ENCODE assay signal across 8 cellular contexts in genomic region chr10:34814228-34815173, GRCh38. TPM values are rescaled to one million over a fixed set of nuclear protein-coding genes. Genes with fewer than 3 reads are reported as not detected.
DNase-seq lines count a peak whose midpoint lies in the region; ATAC-seq, FAIRE-seq and TF ChIP-seq lines count a peak whose summit lies in the region.

No MANE protein-coding gene starts in this region.

- no peak overlapping the region for H2AFZ ChIP-seq in HepG2 (ENCODE audit: low read length)

- H3K4me1 ChIP-seq in Caco-2, result peaks cover 11% of the 10 kb centered on the region; the same call in 1 of the 2 replicates
- peaks cover 65% of the 10 kb centered on the region for H3K4me1 ChIP-seq in HepG2 (ENCODE audit: insufficient read depth, low read length)
- peaks cover 19 to 29% of the 10 kb centered on the region in 2 donors for H3K4me1 ChIP-seq in thyroid gland

- WGBS in HepG2 (ENCODE audit: low lambda C conversion rate), result no CpG with 5 or more reads among the region's 120 CpGs
- WGBS in thyroid gland, 2 donors, result 0% methylated on average over 49 of the region's 120 CpGs; no CpG with 5 or more reads in 1 of the 2 donors

- CTCF ChIA-PET in Caco-2 (lab: Charles Lee) (interaction anchor here (0.9 to 1.2 kb wide), 2 partner anchors 83 to 149 kb away, joined by 3 to 4 read pairs; no protein-coding TSS in a partner anchor), HepG2 (lab: Yijun Ruan, JAX; ENCODE audit: low intra/inter-chr PET ratio, low total read pairs) (no interaction called here)

- TF ChIP-seq CTCF in Caco-2 (IDR thresholded peaks at IDR 0.05; ENCODE audit: insufficient read depth in 1 of 2, low read depth in 1 of 2, low read length in 1 of 2, severe bottlenecking in 1 of 2, unreplicated experiment in 1 of 2), result peak in 1 of 2 experiments; percentile 37
- no peak for TF ChIP-seq CTCF in choroid plexus epithelial cell (conservative IDR thresholded peaks at IDR 0.05; ENCODE audit: low read depth, low read length)
- peak; percentile 33; the same call in 1 of the 2 replicates for TF ChIP-seq CTCF in HepG2 (CRISPR knock-in tag; IDR thresholded peaks at IDR 0.05)
- no peak for TF ChIP-seq CTCF in thyroid gland (IDR thresholded peaks at IDR 0.05)

- no peaks in the 10 kb centered on the region for H3K27me3 ChIP-seq in Caco-2 (replicated peaks; ENCODE audit: control insufficient read depth, insufficient read depth, low read length)
- H3K27me3 ChIP-seq in HepG2 (ENCODE audit: control insufficient read depth in 1 of 2, insufficient read depth in 2 of 2, low read length in 2 of 2), result no peaks in the 10 kb centered on the region
- H3K27me3 ChIP-seq in thyroid gland, result no peaks in the 10 kb centered on the region

- peaks cover 48% of the 10 kb centered on the region for H3K79me2 ChIP-seq in HepG2 (ENCODE audit: insufficient read depth, low read length)

- H3K4me3 Mint-ChIP-seq in Caco-2 (ENCODE audit: unreplicated experiment), result peak overlapping the region; percentile 79

- in situ Hi-C loops in HepG2 (cut with HindIII; ENCODE audit: extremely low pct_ligation_motif_present, low pct_unique_long_range_greater_than_20kb), result no loop called here

- POLR2A ChIA-PET in Caco-2 (lab: Charles Lee) (interaction anchor here (0.7 to 1.3 kb wide), 3 partner anchors 9 to 50 kb away, joined by 3 to 5 read pairs (median 5); no protein-coding TSS in a partner anchor), HepG2 (lab: Yijun Ruan, JAX) (interaction anchor here (1.0 to 1.8 kb wide), 5 partner anchors 10 to 103 kb away, joined by 3 to 5 read pairs (median 4); no protein-coding TSS in a partner anchor)

- H3K9me3 ChIP-seq in Caco-2, result no peaks in the 10 kb centered on the region
- H3K9me3 ChIP-seq in HepG2 (ENCODE audit: low read length), result no peaks in the 10 kb centered on the region
- H3K9me3 ChIP-seq in thyroid gland, result no peaks in the 10 kb centered on the region

- H3K4me1 Mint-ChIP-seq in Caco-2 (ENCODE audit: low read depth, unreplicated experiment), result peaks cover 38% of the 10 kb centered on the region

- no peaks in the 10 kb centered on the region for H3K36me3 ChIP-seq in Caco-2 (ENCODE audit: control insufficient read depth, insufficient read depth, low read length)
- H3K36me3 ChIP-seq in HepG2 (replicated peaks in 1 of 2; ENCODE audit: control insufficient read depth in 1 of 2, insufficient read depth in 2 of 2, low read length in 2 of 2), result no peaks in the 10 kb centered on the region; a peak in 2 of 5 replicates
- H3K36me3 ChIP-seq in thyroid gland, result no peaks in the 10 kb centered on the region

- peak overlapping the region; percentile 40 for H3K27ac Mint-ChIP-seq in Caco-2 (ENCODE audit: unreplicated experiment)

- ATAC-seq in GM21390 (IDR thresholded peaks at IDR 0.05; ENCODE audit: unreplicated experiment) (peak; percentile 34), HepG2 (peak; percentile 68), GM21825 (IDR thresholded peaks at IDR 0.05; ENCODE audit: unreplicated experiment) (no peak), GM18519 (IDR thresholded peaks at IDR 0.05; ENCODE audit: low FRiP score, unreplicated experiment) (no peak)

- BruUV-seq in Caco-2 (replicated peaks; lab: Mats Ljungman, UMichigan) (no TSS peak), HepG2 (replicated peaks; lab: Mats Ljungman, UMichigan) (no TSS peak)

- intact Hi-C loops in Caco-2 (cut with micrococcal nuclease; ENCODE audit: unreplicated experiment), result loop anchor here (2.0 kb wide), 2 partner anchors 82 to 130 kb away; no protein-coding TSS in a partner anchor
- intact Hi-C loops in HepG2 (cut with micrococcal nuclease; ENCODE audit: unreplicated experiment), result loop anchor here (5.0 kb wide), 1 partner anchor 77 kb away; no protein-coding TSS in a partner anchor
- intact Hi-C loops in thyroid gland (cut with DNase I), result loop anchor here (10.0 kb wide), 2 partner anchors 80 to 140 kb away; no protein-coding TSS in a partner anchor

- DNase-seq in Caco-2 (peak; percentile 77 to 83), NCI-H2227 (lab: John Stamatoyannopoulos, UW; ENCODE audit: unreplicated experiment) (peak; percentile 66), choroid plexus epithelial cell (ENCODE audit: low read depth) (no peak), HepG2 (ENCODE audit: low spot score) (peak; percentile 51), thyroid gland (peak; percentile 47 to 52)

- peak overlapping the region; percentile 91 for H3K9ac ChIP-seq in HepG2 (ENCODE audit: insufficient read depth, low read depth, low read length)

- no peak for FAIRE-seq in HepG2 (lab: Jason Lieb, UNC)

- peaks cover 37% of the 10 kb centered on the region for H4K20me1 ChIP-seq in HepG2 (ENCODE audit: insufficient read depth, low read length)

- TF ChIP-seq RAD21 in HepG2 (CRISPR knock-in tag; IDR thresholded peaks at IDR 0.05), result peak; percentile 45

- no peaks in the 10 kb centered on the region for H3K36me3 Mint-ChIP-seq in Caco-2 (ENCODE audit: insufficient read depth, unreplicated experiment)

- TF ChIP-seq EP300 in HepG2 (IDR thresholded peaks at IDR 0.05; ENCODE audit: low read depth in 2 of 2, low read length in 2 of 2) (0 out of 4 replicates have a peak, but pooled peaks of 1 of the 2 experiments have one; percentile 9), HepG2 (CRISPR knock-in tag; IDR thresholded peaks at IDR 0.05; ENCODE audit: borderline replicate concordance) (no peak)

- H3K27ac ChIP-seq in HepG2 (ENCODE audit: extremely low read length, insufficient read depth, low read length), result peak overlapping the region; percentile 87
- peak overlapping the region; percentile 78 to 91 (median 80) for H3K27ac ChIP-seq in thyroid gland

- H3K27me3 Mint-ChIP-seq in Caco-2 (ENCODE audit: insufficient read depth, unreplicated experiment), result no peaks in the 10 kb centered on the region

- TF ChIP-seq POLR2A in HepG2 (IDR thresholded peaks at IDR 0.05; ENCODE audit: insufficient read depth in 1 of 2, low read depth in 2 of 2, low read length in 2 of 2), result peak; percentile 29 to 35; a peak in 3 of 4 replicates
- peak in 1 of 2 donors; percentile 10 for TF ChIP-seq POLR2A in thyroid gland (IDR thresholded peaks at IDR 0.05)

- no peaks in the 10 kb centered on the region for H3K9me3 Mint-ChIP-seq in Caco-2 (ENCODE audit: unreplicated experiment)

- peak overlapping the region; percentile 92 for H3K4me3 ChIP-seq in Caco-2 (ENCODE audit: low read depth, low read length)
- H3K4me3 ChIP-seq in choroid plexus epithelial cell (ENCODE audit: low read depth, low read length), result peak overlapping the region; percentile 74
- H3K4me3 ChIP-seq in HepG2 (replicated peaks in 1 of 3; ENCODE audit: insufficient read depth in 1 of 3, low read depth in 2 of 3, low read length in 3 of 3), result peak overlapping the region; percentile 74 to 93 (median 85)
- peak overlapping the region; percentile 51 to 84 (median 78) for H3K4me3 ChIP-seq in thyroid gland (replicated peaks in 1 of 3)

- peak overlapping the region; percentile 81 for H3K4me2 ChIP-seq in HepG2 (ENCODE audit: low read depth, low read length)

TF ChIP-seq in HepG2, 621 proteins besides CTCF, POLR2A, EP300 and RAD21 (continues in another document):
- TF ChIP-seq ZNF720 (CRISPR knock-in tag; IDR thresholded peaks at IDR 0.05) (no peak), ZNF572 (CRISPR knock-in tag; IDR thresholded peaks at IDR 0.05) (no peak), HMGXB4 (CRISPR knock-in tag; IDR thresholded peaks at IDR 0.05; ENCODE audit: borderline replicate concordance in 1 of 2, low read depth in 1 of 2) (peak in 1 of 2 experiments; percentile 82; a peak in 1 of 4 replicates)

RNA-seq across cellular contexts. Expression of gene PARD3, which starts 0.6 kb away (rescaled TPM):
- total RNA-seq in Caco-2 (2022) (74.9 and 80.7 TPM in 2 replicates), HepG2 (2016; rRNA removed; fragmentation: Illumina TruSeq; extraction: Trizol) (60.0 and 67.5 TPM in 2 replicates), thyroid gland (10 to 100 TPM; 48.6 to 88.4 (median 57.7) TPM)
- total RNA-seq in HepG2 (2016; cell fraction: cytosol; rRNA removed; fragmentation: Illumina TruSeq; extraction: Trizol; ENCODE audit: low read depth), result 20.8 and 27.4 TPM in 2 replicates
- total RNA-seq in HepG2 (2016; cell fraction: insoluble cytoplasmic fraction; rRNA removed; fragmentation: Illumina TruSeq; extraction: Trizol), result 57.8 and 62.9 TPM in 2 replicates
- total RNA-seq in HepG2 (2016; cell fraction: membrane; rRNA removed; fragmentation: Illumina TruSeq; extraction: Trizol), result 40.7 and 46.4 TPM in 2 replicates
- total RNA-seq in HepG2 (2016; cell fraction: nucleus; rRNA removed; fragmentation: Illumina TruSeq; extraction: Trizol), result 55.2 and 61.4 TPM in 2 replicates
- polyA plus RNA-seq in HepG2 (2011; rRNA removed), result 37.5 and 40.9 TPM in 2 replicates
- polyA plus RNA-seq in HepG2 (2011; cell fraction: cytosol; rRNA removed), result 27.2 and 36.6 TPM in 2 replicates
- polyA plus RNA-seq in HepG2 (2011; cell fraction: nucleus; rRNA removed), result 20.7 and 21.3 TPM in 2 replicates
- polyA plus RNA-seq in HepG2 (2012), result 42.8 and 43.8 TPM in 2 replicates
- 4.9 and 5.9 TPM in 2 replicates for polyA plus RNA-seq in HepG2 (2016; cell fraction: cytosol; fragmentation: Illumina TruSeq; extraction: Trizol; ENCODE audit: low read depth)
- polyA plus RNA-seq in HepG2 (2016; cell fraction: insoluble cytoplasmic fraction; fragmentation: Illumina TruSeq; extraction: Trizol; ENCODE audit: low read depth), result 56.4 and 57.9 TPM in 2 replicates
- polyA plus RNA-seq in HepG2 (2016; cell fraction: membrane; fragmentation: Illumina TruSeq; extraction: Trizol; ENCODE audit: low read depth), result 15.4 and 16.9 TPM in 2 replicates
- polyA plus RNA-seq in HepG2 (2016; cell fraction: nucleus; fragmentation: Illumina TruSeq; extraction: Trizol; ENCODE audit: insufficient read depth, low read depth), result 37.3 and 39.6 TPM in 2 replicates
- polyA minus RNA-seq in HepG2 (2011; rRNA and poly(A)+ RNA removed; ENCODE audit: low replicate concordance), result 26.7 and 51.8 TPM in 2 replicates
- polyA minus RNA-seq in HepG2 (2011; cell fraction: cytosol; rRNA and poly(A)+ RNA removed), result 41.1 and 45.4 TPM in 2 replicates
- polyA minus RNA-seq in HepG2 (2011; cell fraction: nucleus; rRNA and poly(A)+ RNA removed), result 106 and 138 TPM in 2 replicates

Comparison
In these comparisons a context has a peak if more than half of its experiments do, and no peak if none do; other contexts are left out.
1. ATAC-seq: peak in GM21390 (single experiment) and HepG2 (single experiment); none in GM21825 (single experiment) and GM18519 (single experiment).
2. Peak in every context shown above with its lines, with median percentiles within 50 percentile points of each other: H3K4me3 ChIP-seq.